ENCODE assay signal across 15 cellular contexts in genomic region chr15:71760852-71761251, GRCh38. TPM values are rescaled to one million over a fixed set of nuclear protein-coding genes. Genes with fewer than 3 reads are reported as not detected.
"Had no signal": no experiment of that assay in that cellular context is flagged by ENCODE, and none has a peak within 500 bp of the region (broad histone marks: within the 10 kb centered on the region; RNA-seq: fewer than 3 reads in every experiment).

No MANE protein-coding gene starts in this region.

- ATAC-seq: naive thymus-derived CD4-positive, alpha-beta T cell; psoas muscle; sciatic nerve had no signal

- H3K4me1 ChIP-seq: colonic mucosa, psoas muscle had no signal

- H3K36me3 ChIP-seq: colonic mucosa, neutrophil had no signal

- H3K9me3 ChIP-seq: colonic mucosa had no signal

- H3K4me3 ChIP-seq: colonic mucosa, psoas muscle had no signal

- H3K27ac ChIP-seq: neutrophil, psoas muscle had no signal

- H3K27me3 ChIP-seq: colonic mucosa, neutrophil had no signal

- DNase-seq: colonic mucosa; dermis blood vessel endothelial cell; mammary epithelial cell; naive thymus-derived CD4-positive, alpha-beta T cell; psoas muscle; retina; stimulated activated CD4-positive, alpha-beta T cell treated with anti-CD3 and anti-CD28 coated beads, Interleukin-2, amount 100 ng/mL, for 24 hours; stimulated activated naive CD4-positive, alpha-beta T cell; trophoblast cell had no signal

RNA-seq across cellular contexts. Expression of gene NR2E3, which starts 49.5 kb away (rescaled TPM):
- total RNA-seq: dermis blood vessel endothelial cell; kidney epithelial cell; mesenteric fat pad; mononuclear cell; naive thymus-derived CD4-positive, alpha-beta T cell; psoas muscle; sciatic nerve had no signal
- polyA plus RNA-seq: naive thymus-derived CD4-positive, alpha-beta T cell; neural cell; psoas muscle had no signal
